In the genomic region with DNA sequence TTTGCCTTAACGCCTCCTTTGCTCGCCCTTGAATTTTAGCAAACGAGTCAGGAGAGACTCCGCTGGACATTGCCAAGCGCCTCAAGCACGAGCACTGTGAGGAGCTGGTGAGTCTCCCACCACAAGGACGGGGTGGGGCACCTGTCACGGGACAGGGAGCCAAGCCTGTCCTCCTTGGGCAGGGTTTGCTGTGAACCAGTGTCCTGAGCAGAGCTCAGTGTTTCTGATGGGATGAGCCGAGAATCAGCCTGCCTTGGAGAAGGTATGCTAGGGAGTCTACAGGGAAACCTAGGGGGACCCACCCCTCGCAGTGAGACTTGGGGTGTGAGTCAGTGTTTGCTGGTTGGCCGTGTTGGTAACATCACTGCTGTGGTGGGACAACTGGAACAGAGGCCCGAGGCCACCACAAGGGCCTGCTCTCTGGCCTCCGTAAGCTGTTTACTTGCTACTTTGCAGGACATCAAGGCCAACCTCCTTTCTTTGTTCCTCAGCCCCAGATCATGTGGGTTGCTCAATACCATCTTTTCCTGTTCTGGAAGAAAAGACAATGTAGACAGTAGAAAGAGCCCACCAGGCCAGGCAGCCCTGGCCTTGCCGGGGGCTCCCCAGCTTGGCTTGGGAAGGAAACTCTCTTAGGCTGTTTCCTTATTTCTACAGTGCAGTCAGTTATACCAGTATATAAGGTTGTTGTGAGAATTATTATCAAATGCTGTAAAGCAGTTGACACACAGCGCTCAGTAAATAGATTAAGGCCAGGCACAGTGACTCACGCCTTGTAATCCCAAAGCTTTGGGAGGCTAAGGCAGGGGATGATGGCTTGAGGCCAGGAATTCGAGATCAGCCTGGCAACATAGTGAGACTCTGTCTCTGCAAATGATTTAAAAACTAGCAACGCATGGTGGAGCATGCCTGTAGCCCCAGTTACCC, we compare ENCODE assay signal across 1 cellular context.
TF ChIP-seq lines count a peak whose summit lies in the region.

No MANE protein-coding gene starts in this region.

TF ChIP-seq in HepG2, 621 proteins besides CTCF, POLR2A, EP300 and RAD21 (continued from another document and continues in another):
- TF ChIP-seq, protein P1, sequence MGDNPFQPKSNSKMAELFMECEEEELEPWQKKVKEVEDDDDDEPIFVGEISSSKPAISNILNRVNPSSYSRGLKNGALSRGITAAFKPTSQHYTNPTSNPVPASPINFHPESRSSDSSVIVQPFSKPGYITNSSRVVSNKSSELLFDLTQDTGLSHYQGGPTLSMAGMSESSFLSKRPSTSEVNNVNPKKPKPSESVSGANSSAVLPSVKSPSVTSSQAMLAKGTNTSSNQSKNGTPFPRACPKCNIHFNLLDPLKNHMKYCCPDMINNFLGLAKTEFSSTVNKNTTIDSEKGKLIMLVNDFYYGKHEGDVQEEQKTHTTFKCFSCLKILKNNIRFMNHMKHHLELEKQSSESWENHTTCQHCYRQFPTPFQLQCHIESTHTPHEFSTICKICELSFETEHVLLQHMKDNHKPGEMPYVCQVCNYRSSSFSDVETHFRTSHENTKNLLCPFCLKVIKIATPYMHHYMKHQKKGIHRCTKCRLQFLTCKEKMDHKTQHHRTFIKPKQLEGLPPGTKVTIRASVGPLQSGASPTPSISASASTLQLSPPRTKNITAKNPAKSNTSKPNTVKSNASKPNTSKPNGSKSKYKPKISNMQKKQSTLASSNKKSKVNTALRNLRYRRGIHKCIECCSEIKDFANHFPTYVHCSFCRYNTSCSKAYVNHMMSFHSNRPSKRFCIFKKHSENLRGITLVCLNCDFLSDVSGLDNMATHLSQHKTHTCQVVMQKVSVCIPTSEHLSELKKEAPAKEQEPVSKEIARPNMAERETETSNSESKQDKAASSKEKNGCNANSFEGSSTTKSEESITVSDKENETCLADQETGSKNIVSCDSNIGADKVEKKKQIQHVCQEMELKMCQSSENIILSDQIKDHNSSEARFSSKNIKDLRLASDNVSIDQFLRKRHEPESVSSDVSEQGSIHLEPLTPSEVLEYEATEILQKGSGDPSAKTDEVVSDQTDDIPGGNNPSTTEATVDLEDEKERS (CRISPR knock-in tag; IDR thresholded peaks at IDR 0.05) = 0 out of 2 replicates have a peak, but pooled peaks have one; percentile 31
- TF ChIP-seq, protein P2, sequence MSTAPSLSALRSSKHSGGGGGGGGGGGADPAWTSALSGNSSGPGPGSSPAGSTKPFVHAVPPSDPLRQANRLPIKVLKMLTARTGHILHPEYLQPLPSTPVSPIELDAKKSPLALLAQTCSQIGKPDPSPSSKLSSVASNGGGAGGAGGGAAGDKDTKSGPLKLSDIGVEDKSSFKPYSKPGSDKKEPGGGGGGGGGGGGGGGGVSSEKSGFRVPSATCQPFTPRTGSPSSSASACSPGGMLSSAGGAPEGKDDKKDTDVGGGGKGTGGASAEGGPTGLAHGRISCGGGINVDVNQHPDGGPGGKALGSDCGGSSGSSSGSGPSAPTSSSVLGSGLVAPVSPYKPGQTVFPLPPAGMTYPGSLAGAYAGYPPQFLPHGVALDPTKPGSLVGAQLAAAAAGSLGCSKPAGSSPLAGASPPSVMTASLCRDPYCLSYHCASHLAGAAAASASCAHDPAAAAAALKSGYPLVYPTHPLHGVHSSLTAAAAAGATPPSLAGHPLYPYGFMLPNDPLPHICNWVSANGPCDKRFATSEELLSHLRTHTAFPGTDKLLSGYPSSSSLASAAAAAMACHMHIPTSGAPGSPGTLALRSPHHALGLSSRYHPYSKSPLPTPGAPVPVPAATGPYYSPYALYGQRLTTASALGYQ (CRISPR knock-in tag; IDR thresholded peaks at IDR 0.05) = peak; percentile 76; the same call in 1 of the 2 replicates
- TF ChIP-seq JARID2 (CRISPR knock-in tag; IDR thresholded peaks at IDR 0.05; ENCODE audit: insufficient replicate concordance) (no peak), TEAD2 (CRISPR knock-in tag; IDR thresholded peaks at IDR 0.05) (no peak), SP4 (CRISPR knock-in tag; IDR thresholded peaks at IDR 0.05) (0 out of 2 replicates have a peak, but pooled peaks have one; percentile 20), MYNN (CRISPR knock-in tag; IDR thresholded peaks at IDR 0.05; ENCODE audit: low read depth) (no peak), ZNF790 (CRISPR knock-in tag; IDR thresholded peaks at IDR 0.05; ENCODE audit: borderline replicate concordance) (no peak), ZFP90 (CRISPR knock-in tag; IDR thresholded peaks at IDR 0.05; ENCODE audit: borderline replicate concordance) (peak; percentile 62; the same call in 1 of the 2 replicates), SIN3A (IDR thresholded peaks at IDR 0.05; ENCODE audit: borderline replicate concordance, low read depth, low read length) (no peak), FIP1L1 (IDR thresholded peaks at IDR 0.05; ENCODE audit: borderline replicate concordance, insufficient read depth, low read depth, low read length) (no peak), NFE2L1 (CRISPR knock-in tag; IDR thresholded peaks at IDR 0.05; ENCODE audit: borderline replicate concordance) (no peak), ZNF44 (CRISPR knock-in tag; IDR thresholded peaks at IDR 0.05) (no peak), ZNF670 (CRISPR knock-in tag; IDR thresholded peaks at IDR 0.05; ENCODE audit: borderline replicate concordance) (no peak), SOX5 (CRISPR knock-in tag; IDR thresholded peaks at IDR 0.05; ENCODE audit: borderline replicate concordance) (peak; percentile 94), ZNF550 (CRISPR knock-in tag; IDR thresholded peaks at IDR 0.05; ENCODE audit: borderline replicate concordance) (no peak), SMYD3 (CRISPR knock-in tag; IDR thresholded peaks at IDR 0.05) (no peak), ZNF251 (CRISPR knock-in tag; IDR thresholded peaks at IDR 0.05) (no peak), ZNF253 (CRISPR knock-in tag; IDR thresholded peaks at IDR 0.05; ENCODE audit: borderline replicate concordance) (no peak), ZBTB20 (CRISPR knock-in tag; IDR thresholded peaks at IDR 0.05; ENCODE audit: borderline replicate concordance, low read depth) (peak; percentile 52; the same call in 1 of the 2 replicates), ZNF768 (CRISPR knock-in tag; IDR thresholded peaks at IDR 0.05) (0 out of 2 replicates have a peak, but pooled peaks have one; percentile 8), RBM39 (IDR thresholded peaks at IDR 0.05; ENCODE audit: low read depth, low read length, poor library complexity, severe bottlenecking) (peak; percentile 46), NR2F6 (IDR thresholded peaks at IDR 0.05) (peak; percentile 44), NR2F6 (CRISPR knock-in tag; IDR thresholded peaks at IDR 0.05) (0 out of 2 replicates have a peak, but pooled peaks have one; percentile 38), MLLT10 (CRISPR knock-in tag; IDR thresholded peaks at IDR 0.05) (no peak), ZNF607 (CRISPR knock-in tag; IDR thresholded peaks at IDR 0.05; ENCODE audit: borderline replicate concordance) (peak; percentile 27; the same call in 1 of the 2 replicates), TMF1 (CRISPR knock-in tag; IDR thresholded peaks at IDR 0.05; ENCODE audit: low read depth) (no peak), BRD4 (CRISPR knock-in tag; IDR thresholded peaks at IDR 0.05) (no peak), NR2F2 (IDR thresholded peaks at IDR 0.05; ENCODE audit: borderline replicate concordance, low read depth) (peak; percentile 57; the same call in 1 of the 2 replicates), REL (CRISPR knock-in tag; conservative IDR thresholded peaks at IDR 0.05) (no peak), MEF2D (CRISPR knock-in tag; IDR thresholded peaks at IDR 0.05) (no peak; the same call in 1 of the 2 replicates), ZNF264 (CRISPR knock-in tag; IDR thresholded peaks at IDR 0.05) (0 out of 2 replicates have a peak, but pooled peaks have one; percentile 37), FOSL2 (CRISPR knock-in tag; IDR thresholded peaks at IDR 0.05) (peak; percentile 92), ZNF3 (CRISPR knock-in tag; IDR thresholded peaks at IDR 0.05) (no peak), HOXA7 (CRISPR knock-in tag; IDR thresholded peaks at IDR 0.05) (no peak), BORCS8-MEF2B (CRISPR knock-in tag; IDR thresholded peaks at IDR 0.05) (no peak)
- TF ChIP-seq, protein P3, sequence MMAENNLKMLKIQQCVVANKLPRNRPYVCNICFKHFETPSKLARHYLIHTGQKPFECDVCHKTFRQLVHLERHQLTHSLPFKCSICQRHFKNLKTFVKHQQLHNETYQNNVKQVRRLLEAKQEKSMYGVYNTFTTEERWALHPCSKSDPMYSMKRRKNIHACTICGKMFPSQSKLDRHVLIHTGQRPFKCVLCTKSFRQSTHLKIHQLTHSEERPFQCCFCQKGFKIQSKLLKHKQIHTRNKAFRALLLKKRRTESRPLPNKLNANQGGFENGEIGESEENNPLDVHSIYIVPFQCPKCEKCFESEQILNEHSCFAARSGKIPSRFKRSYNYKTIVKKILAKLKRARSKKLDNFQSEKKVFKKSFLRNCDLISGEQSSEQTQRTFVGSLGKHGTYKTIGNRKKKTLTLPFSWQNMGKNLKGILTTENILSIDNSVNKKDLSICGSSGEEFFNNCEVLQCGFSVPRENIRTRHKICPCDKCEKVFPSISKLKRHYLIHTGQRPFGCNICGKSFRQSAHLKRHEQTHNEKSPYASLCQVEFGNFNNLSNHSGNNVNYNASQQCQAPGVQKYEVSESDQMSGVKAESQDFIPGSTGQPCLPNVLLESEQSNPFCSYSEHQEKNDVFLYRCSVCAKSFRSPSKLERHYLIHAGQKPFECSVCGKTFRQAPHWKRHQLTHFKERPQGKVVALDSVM (CRISPR knock-in tag; IDR thresholded peaks at IDR 0.05) = peak; percentile 72
- TF ChIP-seq, protein P4, sequence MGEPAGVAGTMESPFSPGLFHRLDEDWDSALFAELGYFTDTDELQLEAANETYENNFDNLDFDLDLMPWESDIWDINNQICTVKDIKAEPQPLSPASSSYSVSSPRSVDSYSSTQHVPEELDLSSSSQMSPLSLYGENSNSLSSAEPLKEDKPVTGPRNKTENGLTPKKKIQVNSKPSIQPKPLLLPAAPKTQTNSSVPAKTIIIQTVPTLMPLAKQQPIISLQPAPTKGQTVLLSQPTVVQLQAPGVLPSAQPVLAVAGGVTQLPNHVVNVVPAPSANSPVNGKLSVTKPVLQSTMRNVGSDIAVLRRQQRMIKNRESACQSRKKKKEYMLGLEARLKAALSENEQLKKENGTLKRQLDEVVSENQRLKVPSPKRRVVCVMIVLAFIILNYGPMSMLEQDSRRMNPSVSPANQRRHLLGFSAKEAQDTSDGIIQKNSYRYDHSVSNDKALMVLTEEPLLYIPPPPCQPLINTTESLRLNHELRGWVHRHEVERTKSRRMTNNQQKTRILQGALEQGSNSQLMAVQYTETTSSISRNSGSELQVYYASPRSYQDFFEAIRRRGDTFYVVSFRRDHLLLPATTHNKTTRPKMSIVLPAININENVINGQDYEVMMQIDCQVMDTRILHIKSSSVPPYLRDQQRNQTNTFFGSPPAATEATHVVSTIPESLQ (CRISPR knock-in tag; conservative IDR thresholded peaks at IDR 0.05) = no peak
- TF ChIP-seq, protein P5, sequence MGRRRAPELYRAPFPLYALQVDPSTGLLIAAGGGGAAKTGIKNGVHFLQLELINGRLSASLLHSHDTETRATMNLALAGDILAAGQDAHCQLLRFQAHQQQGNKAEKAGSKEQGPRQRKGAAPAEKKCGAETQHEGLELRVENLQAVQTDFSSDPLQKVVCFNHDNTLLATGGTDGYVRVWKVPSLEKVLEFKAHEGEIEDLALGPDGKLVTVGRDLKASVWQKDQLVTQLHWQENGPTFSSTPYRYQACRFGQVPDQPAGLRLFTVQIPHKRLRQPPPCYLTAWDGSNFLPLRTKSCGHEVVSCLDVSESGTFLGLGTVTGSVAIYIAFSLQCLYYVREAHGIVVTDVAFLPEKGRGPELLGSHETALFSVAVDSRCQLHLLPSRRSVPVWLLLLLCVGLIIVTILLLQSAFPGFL (CRISPR knock-in tag; IDR thresholded peaks at IDR 0.05) = no peak
- TF ChIP-seq, protein P6, sequence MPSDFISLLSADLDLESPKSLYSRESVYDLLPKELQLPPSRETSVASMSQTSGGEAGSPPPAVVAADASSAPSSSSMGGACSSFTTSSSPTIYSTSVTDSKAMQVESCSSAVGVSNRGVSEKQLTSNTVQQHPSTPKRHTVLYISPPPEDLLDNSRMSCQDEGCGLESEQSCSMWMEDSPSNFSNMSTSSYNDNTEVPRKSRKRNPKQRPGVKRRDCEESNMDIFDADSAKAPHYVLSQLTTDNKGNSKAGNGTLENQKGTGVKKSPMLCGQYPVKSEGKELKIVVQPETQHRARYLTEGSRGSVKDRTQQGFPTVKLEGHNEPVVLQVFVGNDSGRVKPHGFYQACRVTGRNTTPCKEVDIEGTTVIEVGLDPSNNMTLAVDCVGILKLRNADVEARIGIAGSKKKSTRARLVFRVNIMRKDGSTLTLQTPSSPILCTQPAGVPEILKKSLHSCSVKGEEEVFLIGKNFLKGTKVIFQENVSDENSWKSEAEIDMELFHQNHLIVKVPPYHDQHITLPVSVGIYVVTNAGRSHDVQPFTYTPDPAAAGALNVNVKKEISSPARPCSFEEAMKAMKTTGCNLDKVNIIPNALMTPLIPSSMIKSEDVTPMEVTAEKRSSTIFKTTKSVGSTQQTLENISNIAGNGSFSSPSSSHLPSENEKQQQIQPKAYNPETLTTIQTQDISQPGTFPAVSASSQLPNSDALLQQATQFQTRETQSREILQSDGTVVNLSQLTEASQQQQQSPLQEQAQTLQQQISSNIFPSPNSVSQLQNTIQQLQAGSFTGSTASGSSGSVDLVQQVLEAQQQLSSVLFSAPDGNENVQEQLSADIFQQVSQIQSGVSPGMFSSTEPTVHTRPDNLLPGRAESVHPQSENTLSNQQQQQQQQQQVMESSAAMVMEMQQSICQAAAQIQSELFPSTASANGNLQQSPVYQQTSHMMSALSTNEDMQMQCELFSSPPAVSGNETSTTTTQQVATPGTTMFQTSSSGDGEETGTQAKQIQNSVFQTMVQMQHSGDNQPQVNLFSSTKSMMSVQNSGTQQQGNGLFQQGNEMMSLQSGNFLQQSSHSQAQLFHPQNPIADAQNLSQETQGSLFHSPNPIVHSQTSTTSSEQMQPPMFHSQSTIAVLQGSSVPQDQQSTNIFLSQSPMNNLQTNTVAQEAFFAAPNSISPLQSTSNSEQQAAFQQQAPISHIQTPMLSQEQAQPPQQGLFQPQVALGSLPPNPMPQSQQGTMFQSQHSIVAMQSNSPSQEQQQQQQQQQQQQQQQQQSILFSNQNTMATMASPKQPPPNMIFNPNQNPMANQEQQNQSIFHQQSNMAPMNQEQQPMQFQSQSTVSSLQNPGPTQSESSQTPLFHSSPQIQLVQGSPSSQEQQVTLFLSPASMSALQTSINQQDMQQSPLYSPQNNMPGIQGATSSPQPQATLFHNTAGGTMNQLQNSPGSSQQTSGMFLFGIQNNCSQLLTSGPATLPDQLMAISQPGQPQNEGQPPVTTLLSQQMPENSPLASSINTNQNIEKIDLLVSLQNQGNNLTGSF (CRISPR knock-in tag; IDR thresholded peaks at IDR 0.05) = no peak
- TF ChIP-seq, protein P7, sequence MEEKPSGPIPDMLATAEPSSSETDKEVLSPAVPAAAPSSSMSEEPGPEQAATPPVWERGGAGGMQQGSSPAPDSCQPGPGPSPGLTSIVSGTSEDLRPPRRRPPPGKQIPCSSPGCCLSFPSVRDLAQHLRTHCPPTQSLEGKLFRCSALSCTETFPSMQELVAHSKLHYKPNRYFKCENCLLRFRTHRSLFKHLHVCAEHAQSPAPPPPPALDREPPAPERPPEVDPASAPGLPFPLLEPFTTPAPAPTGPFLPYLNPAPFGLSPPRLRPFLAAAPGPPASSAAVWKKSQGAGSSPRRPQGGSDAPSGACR (CRISPR knock-in tag; IDR thresholded peaks at IDR 0.05) = peak; percentile 73; the same call in 1 of the 2 replicates
- TF ChIP-seq, protein P8, sequence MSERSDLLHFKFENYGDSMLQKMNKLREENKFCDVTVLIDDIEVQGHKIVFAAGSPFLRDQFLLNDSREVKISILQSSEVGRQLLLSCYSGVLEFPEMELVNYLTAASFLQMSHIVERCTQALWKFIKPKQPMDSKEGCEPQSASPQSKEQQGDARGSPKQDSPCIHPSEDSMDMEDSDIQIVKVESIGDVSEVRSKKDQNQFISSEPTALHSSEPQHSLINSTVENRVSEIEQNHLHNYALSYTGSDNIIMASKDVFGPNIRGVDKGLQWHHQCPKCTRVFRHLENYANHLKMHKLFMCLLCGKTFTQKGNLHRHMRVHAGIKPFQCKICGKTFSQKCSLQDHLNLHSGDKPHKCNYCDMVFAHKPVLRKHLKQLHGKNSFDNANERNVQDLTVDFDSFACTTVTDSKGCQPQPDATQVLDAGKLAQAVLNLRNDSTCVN (CRISPR knock-in tag; IDR thresholded peaks at IDR 0.05; ENCODE audit: borderline replicate concordance) = 0 out of 2 replicates have a peak, but pooled peaks have one; percentile 14
